ENCODE assay signal across 21 cellular contexts in the genomic region with DNA sequence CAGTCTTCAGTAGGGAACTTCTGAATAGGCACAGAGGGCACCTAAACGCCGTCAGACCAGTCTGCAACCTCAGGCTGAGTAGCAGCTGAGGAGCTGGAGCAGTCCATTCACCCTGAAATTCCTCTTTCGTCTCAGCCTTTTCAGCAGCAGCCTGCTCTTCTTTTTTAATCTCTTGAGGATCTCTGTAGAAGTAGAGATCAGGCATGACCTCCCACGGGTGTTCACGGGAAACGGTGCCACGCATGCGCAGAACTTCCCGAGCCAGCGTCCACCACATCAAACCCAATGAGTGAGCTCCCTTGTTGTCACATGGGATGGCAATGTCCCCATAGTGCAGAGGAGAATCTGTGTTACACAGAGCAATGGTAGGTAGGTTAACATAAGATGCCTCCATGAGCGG. TPM values are rescaled to one million over a fixed set of nuclear protein-coding genes. Genes with fewer than 3 reads are reported as not detected.
DNase-seq lines count a peak whose midpoint lies in the region; ATAC-seq and TF ChIP-seq lines count a peak whose summit lies in the region.
"Had no signal": no experiment of that assay in that cellular context is flagged by ENCODE, and none has a peak within 500 bp of the region (broad histone marks: within the 10 kb centered on the region; RNA-seq: fewer than 3 reads in every experiment).

No MANE protein-coding gene starts in this region.

- no peak overlapping the region for H3K27ac ChIP-seq in psoas muscle
- H3K27ac ChIP-seq: BLaER1 treated with 17β-estradiol and CSF1 and Interleukin-3, amounts not matched to agents 10 nM and 100 nM; SJCRH30 had no signal

- TF ChIP-seq CTCF in CD14-positive monocyte (IDR thresholded peaks at IDR 0.05) (no peak), psoas muscle (IDR thresholded peaks at IDR 0.05) (no peak), mucosa of descending colon (IDR thresholded peaks at IDR 0.05) (no peak)

- 69 to 77% (median 71%) methylated on average over 11 of the region's 11 CpGs for WGBS in psoas muscle, 3 donors

- peak overlapping the region in 1 of 7 donors; percentile 74 for H3K27ac Mint-ChIP-seq in CD14-positive monocyte
- H3K27ac Mint-ChIP-seq: CD8-positive, alpha-beta T cell had no signal

- H3K36me3 Mint-ChIP-seq in CD14-positive monocyte, result no peaks in the 10 kb centered on the region
- H3K36me3 Mint-ChIP-seq: CD8-positive, alpha-beta T cell had no signal

- H3K27me3 ChIP-seq in psoas muscle (ENCODE audit: insufficient read depth in 3 of 3, low read length in 2 of 3), result no peaks in the 10 kb centered on the region
- H3K27me3 ChIP-seq: BLaER1 treated with 17β-estradiol and CSF1 and Interleukin-3, amounts not matched to agents 10 nM and 100 nM; SJCRH30 had no signal

- H3K27me3 Mint-ChIP-seq in CD14-positive monocyte (ENCODE audit: low read depth in 3 of 3), result peaks cover under 1 to 9% (median 2%) of the 10 kb centered on the region in 3 donors

- in situ Hi-C loops in SK-MEL-5 (cut with HindIII; ENCODE audit: low pct_unique_long_range_greater_than_20kb, low sequenced_read_pairs), result no loop called here

- peaks cover 3% of the 10 kb centered on the region for H3K4me1 Mint-ChIP-seq in CD14-positive monocyte

- DNase-seq in CD14-positive monocyte (ENCODE audit: low spot score) (peak; percentile 25), DMS53 treated with DMSO at 0.1 percent for 48 hours (lab: John Stamatoyannopoulos, UW; ENCODE audit: unreplicated experiment) (peak; percentile 54), SK-MEL-5 (ENCODE audit: low read depth, low spot score) (peak; percentile 34), psoas muscle (peak in 1 of 2 donors; percentile 69), mucosa of descending colon (no peak), SW480 (ENCODE audit: low spot score) (no peak)
- DNase-seq: Calu3; CD8-positive, alpha-beta T cell; EL; GF-D8; Kasumi-1; NCI-H1694; NCI-H2107; NCI-H510A; NK-92 treated with Interleukin-12 subunit alpha and Interleukin-12 subunit beta, amount 100 ng/mL, for 24 hours; SJCRH30; SW 1271 had no signal

- no peak overlapping the region for H3K4me3 Mint-ChIP-seq in CD14-positive monocyte
- H3K4me3 Mint-ChIP-seq: CD8-positive, alpha-beta T cell had no signal

- H3K4me3 ChIP-seq in psoas muscle (peak overlapping the region; percentile 29), mucosa of descending colon (no peak overlapping the region)
- H3K4me3 ChIP-seq: BLaER1 treated with 17β-estradiol and CSF1 and Interleukin-3, amounts not matched to agents 10 nM and 100 nM; SJCRH30 had no signal

- H3K9me3 Mint-ChIP-seq in CD14-positive monocyte, result peaks cover 0 to 7% (median 0%) of the 10 kb centered on the region in 7 donors
- H3K9me3 Mint-ChIP-seq: CD8-positive, alpha-beta T cell; IgD-negative memory B cell had no signal

- intact Hi-C loops in CD14-positive monocyte (cut with micrococcal nuclease), result no loop called here
- intact Hi-C loops in psoas muscle (cut with DNase I), result no loop called here
- intact Hi-C loops in mucosa of descending colon (cut with DNase I, micrococcal nuclease), result no loop called here

- no peak for ATAC-seq in psoas muscle
- no peak for ATAC-seq in mucosa of descending colon
- no peak for ATAC-seq in HG03521 (IDR thresholded peaks at IDR 0.05; ENCODE audit: unreplicated experiment)
- ATAC-seq: CD8-positive, alpha-beta T cell; Panc1 had no signal

- H3K4me1 ChIP-seq in psoas muscle (no peaks in the 10 kb centered on the region), mucosa of descending colon (ENCODE audit: low read depth) (no peaks in the 10 kb centered on the region)
- H3K4me1 ChIP-seq: SJCRH30 had no signal

- H3K36me3 ChIP-seq in psoas muscle (ENCODE audit: insufficient read depth in 1 of 2, low read depth in 1 of 2) (no peaks in the 10 kb centered on the region), mucosa of descending colon (ENCODE audit: low read depth) (no peaks in the 10 kb centered on the region)
- H3K36me3 ChIP-seq: BLaER1 treated with 17β-estradiol and CSF1 and Interleukin-3, amounts not matched to agents 10 nM and 100 nM; SJCRH30 had no signal

- no peaks in the 10 kb centered on the region for H3K9me3 ChIP-seq in psoas muscle
- no peaks in the 10 kb centered on the region for H3K9me3 ChIP-seq in mucosa of descending colon
- H3K9me3 ChIP-seq: BLaER1 treated with 17β-estradiol and CSF1 and Interleukin-3, amounts not matched to agents 10 nM and 100 nM; SJCRH30 had no signal

RNA-seq across cellular contexts. Expression of gene MARK3, which starts 11.1 kb away (rescaled TPM):
- polyA plus RNA-seq in CD14-positive monocyte (10 to 100 TPM; 29.3 to 44.7 TPM), psoas muscle (10 to 100 TPM; 46.1 to 89.2 (median 53.5) TPM)
- 57.2 and 60.6 TPM in 2 replicates for total RNA-seq in SK-MEL-5 (2014; rRNA removed; shearing (Covaris generic))
- polyA plus RNA-seq in SK-MEL-5 (2015; cell fraction: cytosol; rRNA removed), result 54.4 and 58.8 TPM in 2 replicates
- polyA plus RNA-seq in SK-MEL-5 (2015; cell fraction: nucleus; rRNA removed), result 165 and 185 TPM in 2 replicates
- total RNA-seq in psoas muscle (10 to 100 TPM; 56.0 to 75.9 (median 66.7) TPM), mucosa of descending colon (10 to 100 TPM; 60.8 to 85.7 (median 66.8) TPM)

RNA-seq across cellular contexts. Expression of gene EIF5, which starts 40.1 kb away (rescaled TPM):
- polyA plus RNA-seq in CD14-positive monocyte (100 to 1,000 TPM; 163 to 191 TPM), psoas muscle (100 to 1,000 TPM; 163 to 381 (median 354) TPM)
- 149 and 153 TPM in 2 replicates for total RNA-seq in SK-MEL-5 (2014; rRNA removed; shearing (Covaris generic))
- 164 and 217 TPM in 2 replicates for polyA plus RNA-seq in SK-MEL-5 (2015; cell fraction: cytosol; rRNA removed)
- polyA plus RNA-seq in SK-MEL-5 (2015; cell fraction: nucleus; rRNA removed), result 212 and 255 TPM in 2 replicates
- total RNA-seq in psoas muscle (100 to 1,000 TPM; 222 to 535 (median 414) TPM), mucosa of descending colon (100 to 1,000 TPM; 255 to 342 (median 314) TPM)

Comparison
In these comparisons a context has a peak if more than half of its experiments do, and no peak if none do; other contexts are left out.
1. DNase-seq: peak in CD14-positive monocyte (single experiment), DMS53 treated with DMSO at 0.1 percent for 48 hours (single experiment) and SK-MEL-5 (single experiment); none in mucosa of descending colon (0 of 3) and SW480 (single experiment).